8 cellular contexts compared by ENCODE assay signal in genomic region chr2:131492418-131493198, GRCh38. TPM values are rescaled to one million over a fixed set of nuclear protein-coding genes. Genes with fewer than 3 reads are reported as not detected.
DNase-seq lines count a peak whose midpoint lies in the region; ATAC-seq, FAIRE-seq and TF ChIP-seq lines count a peak whose summit lies in the region.

No MANE protein-coding gene starts in this region.

- H3K27ac Mint-ChIP-seq in activated CD8-positive, alpha-beta memory T cell treated with anti-CD3 and anti-CD28 coated beads, Interleukin-2, amount 10 ng/mL, durations not matched to agents 7 days and 5 days = peak overlapping the region; percentile 98

- peak; percentile 63 for TF ChIP-seq CTCF in D721Med (IDR thresholded peaks at IDR 0.05; ENCODE audit: insufficient read depth, missing control alignments)

- peak overlapping the region; percentile 96 for H3K4me3 Mint-ChIP-seq in activated CD8-positive, alpha-beta memory T cell treated with anti-CD3 and anti-CD28 coated beads, Interleukin-2, amount 10 ng/mL, durations not matched to agents 7 days and 5 days

- H3K9ac ChIP-seq in endocrine pancreas (ENCODE audit: control insufficient read depth, insufficient read depth, low read length) = peak overlapping the region; percentile 95

- no peaks in the 10 kb centered on the region for H3K27me3 ChIP-seq in endocrine pancreas (ENCODE audit: control insufficient read depth, insufficient read depth, low read length)

- H3K36me3 ChIP-seq in endocrine pancreas (ENCODE audit: control insufficient read depth, insufficient read depth, low read length) = no peaks in the 10 kb centered on the region

- CTCF ChIA-PET in activated CD8-positive, alpha-beta memory T cell treated with anti-CD3 and anti-CD28 coated beads, Interleukin-2, amount 10 ng/mL, durations not matched to agents 7 days and 5 days (lab: Charles Lee) = interaction anchor here (0.7 to 2.6 kb wide), 19 partner anchors 11 to 1311 kb away, joined by 3 to 25 read pairs (median 4); partner anchors contain the start of genes CCDC74A and SMPD4

- FAIRE-seq in D721Med (lab: Jason Lieb, UNC) = no peak

- peak; percentile 94 for DNase-seq in D721Med (ENCODE audit: insufficient read length, low spot score)
- DNase-seq in HUDEP-2 (lab: John Stamatoyannopoulos, UW; ENCODE audit: unreplicated experiment in 76 of 76) = peak; percentile 37 to 94 (median 89)
- DNase-seq in NOMO-1 treated with DMSO at 0.1 percent for 48 hours (lab: John Stamatoyannopoulos, UW; ENCODE audit: unreplicated experiment) = peak; percentile 93
- peak; percentile 97 for DNase-seq in activated CD8-positive, alpha-beta memory T cell treated with anti-CD3 and anti-CD28 coated beads, Interleukin-2, amount 10 ng/mL, durations not matched to agents 7 days and 5 days
- peak; percentile 96 for DNase-seq in mesenteric fat pad (ENCODE audit: low spot score)
- DNase-seq in stimulated activated CD8-positive, alpha-beta memory T cell treated with anti-CD3 and anti-CD28 coated beads, Interleukin-15, amount 100 ng/mL, for 1 hour (ENCODE audit: low read depth) = peak; percentile 85

- peaks cover 15% of the 10 kb centered on the region for H3K36me3 Mint-ChIP-seq in activated CD8-positive, alpha-beta memory T cell treated with anti-CD3 and anti-CD28 coated beads, Interleukin-2, amount 10 ng/mL, durations not matched to agents 7 days and 5 days

- peak; percentile 64 for ATAC-seq in GM21390 (IDR thresholded peaks at IDR 0.05; ENCODE audit: unreplicated experiment)
- ATAC-seq in activated CD8-positive, alpha-beta memory T cell treated with anti-CD3 and anti-CD28 coated beads, Interleukin-2, amount 10 ng/mL, durations not matched to agents 7 days and 5 days = peak; percentile 82

- H3K4me3 ChIP-seq in endocrine pancreas (ENCODE audit: control insufficient read depth, insufficient read depth, low read length) = no peak overlapping the region

- no peaks in the 10 kb centered on the region for H3K4me1 ChIP-seq in endocrine pancreas (ENCODE audit: control insufficient read depth, insufficient read depth, low read length)

- H3K9me3 Mint-ChIP-seq in activated CD8-positive, alpha-beta memory T cell treated with anti-CD3 and anti-CD28 coated beads, Interleukin-2, amount 10 ng/mL, durations not matched to agents 7 days and 5 days (ENCODE audit: low read depth) = no peaks in the 10 kb centered on the region

- no peaks in the 10 kb centered on the region for H3K27me3 Mint-ChIP-seq in activated CD8-positive, alpha-beta memory T cell treated with anti-CD3 and anti-CD28 coated beads, Interleukin-2, amount 10 ng/mL, durations not matched to agents 7 days and 5 days

- peaks cover 48% of the 10 kb centered on the region for H3K4me1 Mint-ChIP-seq in activated CD8-positive, alpha-beta memory T cell treated with anti-CD3 and anti-CD28 coated beads, Interleukin-2, amount 10 ng/mL, durations not matched to agents 7 days and 5 days

- H3K9me3 ChIP-seq in endocrine pancreas (ENCODE audit: control insufficient read depth, low read length) = no peaks in the 10 kb centered on the region

RNA-seq across cellular contexts. Expression of gene MZT2A, which starts 0.4 kb away (rescaled TPM):
- total RNA-seq in activated CD8-positive, alpha-beta memory T cell treated with anti-CD3 and anti-CD28 coated beads, Interleukin-2, amount 10 ng/mL, durations not matched to agents 7 days and 5 days = 100 to 1,000 TPM; 198 to 262 TPM
- total RNA-seq in mesenteric fat pad = 37.3 TPM

RNA-seq across cellular contexts. Expression of gene TUBA3D, which starts 16.7 kb away (rescaled TPM):
- total RNA-seq in activated CD8-positive, alpha-beta memory T cell treated with anti-CD3 and anti-CD28 coated beads, Interleukin-2, amount 10 ng/mL, durations not matched to agents 7 days and 5 days = not detected
- total RNA-seq in mesenteric fat pad = not detected

RNA-seq across cellular contexts. Expression of gene CCDC74A, which starts 35.1 kb away (rescaled TPM):
- total RNA-seq in activated CD8-positive, alpha-beta memory T cell treated with anti-CD3 and anti-CD28 coated beads, Interleukin-2, amount 10 ng/mL, durations not matched to agents 7 days and 5 days = 1 to 10 TPM; 3.0 to 4.6 TPM
- total RNA-seq in mesenteric fat pad = 0.96 TPM
